Comparison of ENCODE assay signal across 17 cellular contexts in the genomic region with DNA sequence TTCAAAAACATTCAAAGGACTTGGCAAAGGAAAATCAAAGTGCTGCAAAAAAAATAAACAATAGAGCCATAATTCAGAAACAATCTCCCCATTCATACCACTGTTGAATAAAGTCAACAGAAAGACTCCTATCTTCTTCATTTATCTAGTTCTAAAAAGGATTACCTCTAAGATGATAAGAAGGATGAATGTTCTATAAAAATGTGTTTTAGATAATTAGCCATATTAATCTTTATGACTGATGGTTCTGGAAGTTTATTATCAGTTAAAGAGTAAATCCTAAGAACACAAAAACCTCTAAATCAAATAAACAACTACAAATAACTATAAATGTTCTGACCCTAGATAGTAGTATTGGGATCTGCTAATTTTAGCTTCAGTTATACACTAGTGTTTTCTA. TPM values are rescaled to one million over a fixed set of nuclear protein-coding genes. Genes with fewer than 3 reads are reported as not detected.
A peak's percentile ranks its signal among the peaks of the same experiment; 100 is the strongest.
DNase-seq lines count a peak whose midpoint lies in the region; ATAC-seq, FAIRE-seq and TF ChIP-seq lines count a peak whose summit lies in the region.
"Had no signal": no experiment of that assay in that cellular context is flagged by ENCODE, and none has a peak within 500 bp of the region (broad histone marks: within the 10 kb centered on the region; RNA-seq: fewer than 3 reads in every experiment).

No MANE protein-coding gene starts in this region.

- H3K4me1 ChIP-seq in kidney (ENCODE audit: control insufficient read depth in 1 of 2, insufficient read depth in 1 of 2, low read depth in 1 of 2, low read length in 2 of 2), result no peaks in the 10 kb centered on the region
- H3K4me1 ChIP-seq: A549 had no signal

- no peak overlapping the region for H3K4me3 ChIP-seq in kidney (ENCODE audit: low read length in 2 of 2)
- H3K4me3 ChIP-seq: A549, BLaER1 had no signal

- H3K9me3 ChIP-seq in kidney (ENCODE audit: control insufficient read depth in 1 of 2, low read length in 2 of 2), result no peaks in the 10 kb centered on the region
- H3K9me3 ChIP-seq: Caco-2 had no signal

- FAIRE-seq in kidney (lab: Jason Lieb, UNC), result peak; percentile 6
- FAIRE-seq: A549, GM19239 had no signal

- H3K9ac ChIP-seq in kidney (ENCODE audit: low read length in 2 of 2), result no peak overlapping the region
- H3K9ac ChIP-seq: BLaER1 had no signal

- no peak overlapping the region for H3K27ac ChIP-seq in kidney (ENCODE audit: low read depth in 2 of 2, low read length in 2 of 2)
- H3K27ac ChIP-seq: A549, BLaER1, HL-60 had no signal

- CTCF ChIA-PET in HEK293T (lab: Yijun Ruan, JAX), result interaction anchor here (0.7 kb wide), 1 partner anchor 27 kb away, joined by 3 read pairs; no protein-coding TSS in a partner anchor

- H3K36me3 ChIP-seq in kidney (ENCODE audit: control insufficient read depth in 1 of 2, insufficient read depth in 2 of 2, low read length in 2 of 2), result peaks cover 15 to 29% of the 10 kb centered on the region in 2 donors

- no peak for TF ChIP-seq CTCF in kidney (IDR thresholded peaks at IDR 0.05; ENCODE audit: borderline replicate concordance, extremely low read depth, insufficient read depth)

- POLR2A ChIA-PET in HEK293T (lab: Yijun Ruan, JAX), result no interaction called here

- ATAC-seq in HG03460 (IDR thresholded peaks at IDR 0.05; ENCODE audit: unreplicated experiment), result no peak
- ATAC-seq: A549 had no signal

- DNase-seq in HEK293T (ENCODE audit: extremely low spot score) (no peak), amniotic epithelial cell (ENCODE audit: low read depth) (peak; percentile 74), kidney (no peak), globus pallidus (ENCODE audit: low spot score) (no peak), NCI-H345 (lab: John Stamatoyannopoulos, UW) (no peak)
- DNase-seq: Caco-2; CD8-positive, alpha-beta memory T cell; DMS53; GF-D8; GOT3; H9; HFFc6 had no signal

- intact Hi-C loops in kidney (cut with DNase I), result no loop called here

TF ChIP-seq in HEK293T, 16 proteins besides CTCF, POLR2A, EP300 and RAD21:
- no peak for TF ChIP-seq CTBP1 (IDR thresholded peaks at IDR 0.05; ENCODE audit: borderline replicate concordance)
- no peak for TF ChIP-seq SUZ12 (IDR thresholded peaks at IDR 0.05)
- TF ChIP-seq, protein P1, sequence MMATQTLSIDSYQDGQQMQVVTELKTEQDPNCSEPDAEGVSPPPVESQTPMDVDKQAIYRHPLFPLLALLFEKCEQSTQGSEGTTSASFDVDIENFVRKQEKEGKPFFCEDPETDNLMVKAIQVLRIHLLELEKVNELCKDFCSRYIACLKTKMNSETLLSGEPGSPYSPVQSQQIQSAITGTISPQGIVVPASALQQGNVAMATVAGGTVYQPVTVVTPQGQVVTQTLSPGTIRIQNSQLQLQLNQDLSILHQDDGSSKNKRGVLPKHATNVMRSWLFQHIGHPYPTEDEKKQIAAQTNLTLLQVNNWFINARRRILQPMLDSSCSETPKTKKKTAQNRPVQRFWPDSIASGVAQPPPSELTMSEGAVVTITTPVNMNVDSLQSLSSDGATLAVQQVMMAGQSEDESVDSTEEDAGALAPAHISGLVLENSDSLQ (IDR thresholded peaks at IDR 0.05), result peak; percentile 19; the same call in 1 of the 2 replicates

RNA-seq across cellular contexts. Expression of a gene that starts 37.8 kb away (rescaled TPM):
- 60.0 TPM for total RNA-seq in kidney
- polyA plus RNA-seq in kidney (ENCODE audit: insufficient read depth, low read depth, low replicate concordance), result 17.9 TPM
